In genomic region chr11:117861151-117862018, GRCh38 we compare ENCODE assay signal across 9 cellular contexts. TPM values are rescaled to one million over a fixed set of nuclear protein-coding genes. Genes with fewer than 3 reads are reported as not detected.
A peak's percentile ranks its signal among the peaks of the same experiment; 100 is the strongest.
DNase-seq lines count a peak whose midpoint lies in the region; ATAC-seq and TF ChIP-seq lines count a peak whose summit lies in the region.
"Had no signal": no experiment of that assay in that cellular context is flagged by ENCODE, and none has a peak within 500 bp of the region (broad histone marks: within the 10 kb centered on the region; RNA-seq: fewer than 3 reads in every experiment).

No MANE protein-coding gene starts in this region.

- no peak overlapping the region for H3K4me3 ChIP-seq in PC-3 (ENCODE audit: low read length)
- H3K4me3 ChIP-seq in cardiac muscle cell, result no peak overlapping the region
- no peak overlapping the region for H3K4me3 ChIP-seq in spleen

- H3K27ac ChIP-seq in PC-3 (ENCODE audit: low read length) (no peak overlapping the region), cardiac muscle cell (peak overlapping the region; percentile 35), spleen (peak overlapping the region; percentile 74 to 88 (median 82))

- H3K4me1 ChIP-seq in PC-3 (ENCODE audit: insufficient read depth, low read length), result no peaks in the 10 kb centered on the region
- H3K4me1 ChIP-seq in cardiac muscle cell (ENCODE audit: low read depth), result peaks cover 18% of the 10 kb centered on the region
- H3K4me1 ChIP-seq in spleen, result peaks cover 11 to 70% (median 50%) of the 10 kb centered on the region in 6 donors

- DNase-seq in NCI-H1105 (lab: John Stamatoyannopoulos, UW) (peak; percentile 91), PC-3 (peak; percentile 30), cardiac muscle cell (ENCODE audit: low read depth in 1 of 2, low spot score in 1 of 2) (peak in 1 of 2 donors; percentile 84), spleen (no peak)
- no peak for DNase-seq in stimulated activated CD4-positive, alpha-beta T cell treated with anti-CD3 and anti-CD28 coated beads, Interleukin-15, amount 100 ng/mL, for 24 hours
- DNase-seq in activated CD4-positive, alpha-beta T cell treated with anti-CD3 and anti-CD28 coated beads, Interleukin-2, amount 50 U/mL, for 48 hours, result no peak

- no peaks in the 10 kb centered on the region for H3K79me2 ChIP-seq in PC-3 (ENCODE audit: low read length)

- H3K9me3 ChIP-seq in PC-3 (ENCODE audit: low read length) (no peaks in the 10 kb centered on the region), cardiac muscle cell (ENCODE audit: low read depth) (no peaks in the 10 kb centered on the region), spleen (no peaks in the 10 kb centered on the region)

- H3K36me3 ChIP-seq in PC-3 (ENCODE audit: low read depth, low read length) (no peaks in the 10 kb centered on the region), cardiac muscle cell (no peaks in the 10 kb centered on the region), spleen (no peaks in the 10 kb centered on the region)

- H4K20me1 ChIP-seq in PC-3 (ENCODE audit: low read length), result no peaks in the 10 kb centered on the region

- peak; percentile 33; the same call in 1 of the 2 replicates for ATAC-seq in PC-3
- ATAC-seq in GM18909 (IDR thresholded peaks at IDR 0.05; ENCODE audit: poor library complexity, unreplicated experiment), result no peak
- ATAC-seq in HG02678 (IDR thresholded peaks at IDR 0.05; ENCODE audit: unreplicated experiment), result no peak

- CTCF ChIA-PET in PC-3 (lab: Charles Lee), result no interaction called here

- WGBS in spleen, 5 donors, result 33 to 49% (median 38%) methylated on average over 13 of the region's 13 CpGs

- H3K9me2 ChIP-seq in PC-3 (replicated peaks; ENCODE audit: low read length), result no peaks in the 10 kb centered on the region

- TF ChIP-seq POLR2A in spleen (IDR thresholded peaks at IDR 0.05), result no peak

- no TSS peak for BruUV-seq in PC-3 (replicated peaks; lab: Mats Ljungman, UMichigan)

- no peaks in the 10 kb centered on the region for H3F3A ChIP-seq in PC-3 (ENCODE audit: low read length, unreplicated experiment)

- TF ChIP-seq CTCF in PC-3 (conservative IDR thresholded peaks at IDR 0.05; ENCODE audit: low read depth, low read length) (no peak), cardiac muscle cell (IDR thresholded peaks at IDR 0.05; ENCODE audit: low read depth, low read length) (no peak), spleen (IDR thresholded peaks at IDR 0.05 in 8 of 11, conservative IDR thresholded peaks at IDR 0.05 in 3 of 11) (no peak)

- H3K4me2 ChIP-seq in PC-3 (ENCODE audit: low read length), result no peak overlapping the region

- H3K9ac ChIP-seq in PC-3 (ENCODE audit: low read length), result no peak overlapping the region

- H3K27me3 ChIP-seq in PC-3 (ENCODE audit: low read length), result peaks cover 91% of the 10 kb centered on the region
- H3K27me3 ChIP-seq in cardiac muscle cell, result no peaks in the 10 kb centered on the region
- H3K27me3 ChIP-seq in spleen (replicated peaks in 1 of 7), result no peaks in the 10 kb centered on the region

- intact Hi-C loops in PC-3 (cut with micrococcal nuclease) (no loop called here), spleen (cut with DNase I; ENCODE audit: low total_unique reads) (no loop called here)

- H2AFZ ChIP-seq in PC-3 (ENCODE audit: low read length), result no peak overlapping the region

- POLR2A ChIA-PET in PC-3 (lab: Charles Lee; ENCODE audit: unreplicated experiment), result interaction anchor here (0.6 kb wide), 1 partner anchor 1166 kb away, joined by 3 read pairs; no protein-coding TSS in a partner anchor

RNA-seq across cellular contexts. Expression of gene FXYD6, which starts 15.1 kb away (rescaled TPM):
- total RNA-seq in PC-3 (2014; rRNA removed) (not detected in 2 replicates), cardiac muscle cell (324 and 403 TPM in 2 replicates), spleen (100 to 1,000 TPM in 5 of 7 donors, 10 to 100 TPM in 2; 75.4 to 230 (median 140) TPM)
- polyA plus RNA-seq in cardiac muscle cell (310 and 541 TPM in 2 replicates), spleen (10 to 100 TPM; 40.8 to 71.5 (median 51.4) TPM)
- polyA plus RNA-seq: IgD-negative memory B cell had no signal

RNA-seq across cellular contexts. Expression of gene FXYD2, which starts 36.8 kb away (rescaled TPM):
- not detected in 2 replicates for total RNA-seq in PC-3 (2014; rRNA removed)
- 0.07 and 2.4 TPM in 2 replicates for total RNA-seq in cardiac muscle cell
- 2.3 and 4.4 TPM in 2 replicates for polyA plus RNA-seq in cardiac muscle cell
- total RNA-seq in spleen, result 10 to 100 TPM in 2 of 7 donors, 1 to 10 TPM in 5; 4.7 to 20.0 (median 7.3) TPM
- 10 to 100 TPM in 1 of 3 donors, 1 to 10 TPM in 2; 8.3 to 18.4 (median 9.8) TPM for polyA plus RNA-seq in spleen
- polyA plus RNA-seq: IgD-negative memory B cell had no signal

Comparison
In these comparisons a context has a peak if more than half of its experiments do, and no peak if none do; other contexts are left out.
1. DNase-seq: peak in NCI-H1105 (single experiment) and PC-3 (single experiment); none in spleen (single experiment), stimulated activated CD4-positive, alpha-beta T cell treated with anti-CD3 and anti-CD28 coated beads, Interleukin-15, amount 100 ng/mL, for 24 hours (single experiment) and activated CD4-positive, alpha-beta T cell treated with anti-CD3 and anti-CD28 coated beads, Interleukin-2, amount 50 U/mL, for 48 hours (0 of 2).
2. RNA of gene FXYD6, which starts 15.1 kb away (total RNA-seq): 324 to 403 TPM in cardiac muscle cell and 75.4 to 230 TPM in spleen; not detected in PC-3; every median in the first group is over 10 times any median in the second.